16 cellular contexts compared by ENCODE assay signal in genomic region chr20:54340667-54341081, GRCh38.
A peak's percentile ranks its signal among the peaks of the same experiment; 100 is the strongest.
DNase-seq lines count a peak whose midpoint lies in the region; ATAC-seq and TF ChIP-seq lines count a peak whose summit lies in the region.
"Had no signal": no experiment of that assay in that cellular context is flagged by ENCODE, and none has a peak within 500 bp of the region (broad histone marks: within the 10 kb centered on the region; RNA-seq: fewer than 3 reads in every experiment).

No MANE protein-coding gene starts in this region.

- H3K36me3 ChIP-seq in PC-3 (ENCODE audit: low read depth, low read length), result no peaks in the 10 kb centered on the region
- H3K36me3 ChIP-seq: heart left ventricle, lower lobe of right lung had no signal

- H3K9me2 ChIP-seq in PC-3 (replicated peaks; ENCODE audit: low read length), result no peaks in the 10 kb centered on the region

- 0 out of 2 replicates have a peak overlapping the region, but pooled peaks have one; percentile 4 for H3K4me2 ChIP-seq in PC-3 (ENCODE audit: low read length)

- no peak overlapping the region for H3K4me3 ChIP-seq in PC-3 (ENCODE audit: low read length)
- H3K4me3 ChIP-seq: dorsolateral prefrontal cortex, heart left ventricle, lower lobe of right lung had no signal

- no peaks in the 10 kb centered on the region for H3K9me3 ChIP-seq in PC-3 (ENCODE audit: low read length)
- H3K9me3 ChIP-seq: lower lobe of right lung had no signal

- peaks cover 24% of the 10 kb centered on the region for H3K27me3 ChIP-seq in PC-3 (ENCODE audit: low read length)
- H3K27me3 ChIP-seq: heart left ventricle had no signal

- no peaks in the 10 kb centered on the region for H3F3A ChIP-seq in PC-3 (ENCODE audit: low read length, unreplicated experiment)

- DNase-seq in AG20443 (ENCODE audit: low spot score), result peak; percentile 44
- peak; percentile 11 for DNase-seq in PC-3
- peak; percentile 86 for DNase-seq in dermis blood vessel endothelial cell
- peak; percentile 22 for DNase-seq in mucosa of gallbladder (ENCODE audit: low spot score)
- no peak for DNase-seq in stimulated activated CD4-positive, alpha-beta T cell treated with anti-CD3 and anti-CD28 coated beads, Interleukin-2, amount 100 ng/mL, for 48 hours
- DNase-seq in activated naive CD4-positive, alpha-beta T cell treated with Interleukin-2 at 50 U/mL for 16 hours, result no peak
- no peak for DNase-seq in NCI-H2029 treated with DMSO at 0.1 percent for 48 hours (lab: John Stamatoyannopoulos, UW)
- DNase-seq: activated CD8-positive, alpha-beta T cell treated with anti-CD3 and anti-CD28 coated beads, Interleukin-2, amount 10 ng/mL, durations not matched to agents 7 days and 5 days; activated naive CD4-positive, alpha-beta T cell; CD4-positive, CD25-positive, alpha-beta regulatory T cell; dorsolateral prefrontal cortex; heart left ventricle; lower lobe of right lung; posterior cingulate gyrus; stimulated activated naive CD8-positive, alpha-beta T cell treated with anti-CD3 and anti-CD28 coated beads, Interleukin-15, amount 100 ng/mL, for 72 hours had no signal

- H3K9ac ChIP-seq in PC-3 (ENCODE audit: low read length), result no peak overlapping the region

- intact Hi-C loops in PC-3 (cut with micrococcal nuclease), result no loop called here

- POLR2A ChIA-PET in PC-3 (lab: Charles Lee; ENCODE audit: unreplicated experiment), result no interaction called here

- TF ChIP-seq CTCF in PC-3 (conservative IDR thresholded peaks at IDR 0.05; ENCODE audit: low read depth, low read length), result no peak

- no peaks in the 10 kb centered on the region for H3K79me2 ChIP-seq in PC-3 (ENCODE audit: low read length)

- ATAC-seq in PC-3, result no peak
- ATAC-seq in GM21619 (IDR thresholded peaks at IDR 0.05; ENCODE audit: unreplicated experiment), result no peak
- ATAC-seq: activated CD8-positive, alpha-beta T cell treated with anti-CD3 and anti-CD28 coated beads, Interleukin-2, amount 10 ng/mL, durations not matched to agents 7 days and 5 days; stimulated activated naive CD8-positive, alpha-beta T cell treated with anti-CD3 and anti-CD28 coated beads, Interleukin-15, amount 100 ng/mL, for 72 hours had no signal

- no peaks in the 10 kb centered on the region for H4K20me1 ChIP-seq in PC-3 (ENCODE audit: low read length)

- CTCF ChIA-PET in PC-3 (lab: Charles Lee), result no interaction called here

- no TSS peak for BruUV-seq in PC-3 (replicated peaks; lab: Mats Ljungman, UMichigan)

- no peak overlapping the region for H3K27ac ChIP-seq in PC-3 (ENCODE audit: low read length)
- H3K27ac ChIP-seq: dorsolateral prefrontal cortex, lower lobe of right lung had no signal

- H3K4me1 ChIP-seq in PC-3 (ENCODE audit: insufficient read depth, low read length), result peaks cover 18% of the 10 kb centered on the region

- no peak overlapping the region for H2AFZ ChIP-seq in PC-3 (ENCODE audit: low read length)

Comparison
In these comparisons a context has a peak if more than half of its experiments do, and no peak if none do; other contexts are left out.
1. DNase-seq: peak in AG20443 (single experiment), PC-3 (single experiment), dermis blood vessel endothelial cell (single experiment) and mucosa of gallbladder (single experiment); none in stimulated activated CD4-positive, alpha-beta T cell treated with anti-CD3 and anti-CD28 coated beads, Interleukin-2, amount 100 ng/mL, for 48 hours (0 of 2), activated naive CD4-positive, alpha-beta T cell treated with Interleukin-2 at 50 U/mL for 16 hours (single experiment) and NCI-H2029 treated with DMSO at 0.1 percent for 48 hours (single experiment).